16 cellular contexts compared by ENCODE assay signal in genomic region chr12:110548678-110549077, GRCh38. TPM values are rescaled to one million over a fixed set of nuclear protein-coding genes. Genes with fewer than 3 reads are reported as not detected.
DNase-seq lines count a peak whose midpoint lies in the region; ATAC-seq, FAIRE-seq and TF ChIP-seq lines count a peak whose summit lies in the region.
"Had no signal": no experiment of that assay in that cellular context is flagged by ENCODE, and none has a peak within 500 bp of the region (broad histone marks: within the 10 kb centered on the region; RNA-seq: fewer than 3 reads in every experiment).

No MANE protein-coding gene starts in this region.

- TF ChIP-seq CTCF in fibroblast of mammary gland (conservative IDR thresholded peaks at IDR 0.05; ENCODE audit: control insufficient read depth, insufficient read depth, low read depth, low read length) (no peak), osteocyte (IDR thresholded peaks at IDR 0.05) (no peak), body of pancreas (IDR thresholded peaks at IDR 0.05) (no peak), PC-9 (conservative IDR thresholded peaks at IDR 0.05) (no peak)

- no peak for ATAC-seq in T-helper 17 cell
- no peak for ATAC-seq in body of pancreas
- ATAC-seq in stimulated activated naive CD8-positive, alpha-beta T cell treated with anti-CD3 and anti-CD28 coated beads, Interleukin-15, amount 100 ng/mL, for 72 hours, result no peak

- H3K4me3 ChIP-seq in CD4-positive, alpha-beta memory T cell (ENCODE audit: low read length in 2 of 2), result no peak overlapping the region
- H3K4me3 ChIP-seq in fibroblast of mammary gland (ENCODE audit: control insufficient read depth, low read depth, low read length), result no peak overlapping the region
- H3K4me3 ChIP-seq in body of pancreas, result no peak overlapping the region
- no peak overlapping the region for H3K4me3 ChIP-seq in PC-9
- H3K4me3 ChIP-seq: BLaER1, smooth muscle cell had no signal

- peaks cover 7% of the 10 kb centered on the region for H3K36me3 ChIP-seq in CD4-positive, alpha-beta memory T cell (ENCODE audit: insufficient read depth, low read length)
- peaks cover 0 to 4% of the 10 kb centered on the region in 2 donors for H3K36me3 ChIP-seq in body of pancreas (replicated peaks in 1 of 2; ENCODE audit: insufficient read depth in 1 of 2, low read depth in 2 of 2)
- peaks cover 11% of the 10 kb centered on the region; the same call in 1 of the 2 replicates for H3K36me3 ChIP-seq in PC-9 (ENCODE audit: low read depth)

- CTCF ChIA-PET in CD4-positive, alpha-beta memory T cell (lab: Charles Lee; ENCODE audit: partially characterized antibody), result interaction anchor here (0.6 to 8.7 kb wide), 6 partner anchors 9 to 349 kb away, joined by 3 to 282 read pairs (median 3); no protein-coding TSS in a partner anchor
- CTCF ChIA-PET in PC-9 (lab: Charles Lee), result interaction anchor here (0.6 to 0.7 kb wide), 3 partner anchors 27 to 247 kb away, joined by 3 to 6 read pairs (median 3); no protein-coding TSS in a partner anchor

- H3K4me1 Mint-ChIP-seq in CD4-positive, alpha-beta memory T cell, result peaks cover 23 to 47% (median 26%) of the 10 kb centered on the region in 4 donors
- H3K4me1 Mint-ChIP-seq in T-helper 17 cell (peaks cover 23% of the 10 kb centered on the region), osteocyte (ENCODE audit: unreplicated experiment) (peaks cover 41% of the 10 kb centered on the region)
- peaks cover 50% of the 10 kb centered on the region for H3K4me1 Mint-ChIP-seq in stimulated activated naive CD8-positive, alpha-beta T cell treated with anti-CD3 and anti-CD28 coated beads, Interleukin-15, amount 100 ng/mL, for 72 hours

- H3K9me2 ChIP-seq in PC-9 (ENCODE audit: insufficient read depth), result no peaks in the 10 kb centered on the region

- H3K27ac Mint-ChIP-seq in CD4-positive, alpha-beta memory T cell, result peak overlapping the region in 6 of 7 donors; percentile 6 to 78 (median 56)
- H3K27ac Mint-ChIP-seq in T-helper 17 cell, result peak overlapping the region; percentile 21
- H3K27ac Mint-ChIP-seq in osteocyte (ENCODE audit: unreplicated experiment), result peak overlapping the region; percentile 61
- H3K27ac Mint-ChIP-seq in stimulated activated naive CD8-positive, alpha-beta T cell treated with anti-CD3 and anti-CD28 coated beads, Interleukin-15, amount 100 ng/mL, for 72 hours, result peak overlapping the region in 1 of 2 donors; percentile 21

- WGBS in body of pancreas, 2 donors, result 85 to 86% methylated on average over 7 of the region's 7 CpGs

- H3K4me3 Mint-ChIP-seq in CD4-positive, alpha-beta memory T cell, result no peak overlapping the region
- no peak overlapping the region for H3K4me3 Mint-ChIP-seq in T-helper 17 cell
- no peak overlapping the region for H3K4me3 Mint-ChIP-seq in osteocyte (ENCODE audit: unreplicated experiment)
- no peak overlapping the region for H3K4me3 Mint-ChIP-seq in stimulated activated naive CD8-positive, alpha-beta T cell treated with anti-CD3 and anti-CD28 coated beads, Interleukin-15, amount 100 ng/mL, for 72 hours

- TF ChIP-seq POLR2A in body of pancreas (IDR thresholded peaks at IDR 0.05) (no peak), GM12891 (IDR thresholded peaks at IDR 0.05; ENCODE audit: low read depth, low read length) (no peak)

- POLR2A ChIA-PET in CD4-positive, alpha-beta memory T cell (lab: Charles Lee; ENCODE audit: partially characterized antibody), result interaction anchor here (0.8 to 1.8 kb wide), 3 partner anchors 17 to 98 kb away, joined by 3 to 4 read pairs (median 4); partner anchors contain the start of genes ARPC3 and FAM216A
- POLR2A ChIA-PET in PC-9 (lab: Charles Lee; ENCODE audit: unreplicated experiment), result no interaction called here

- peaks cover 29 to 57% of the 10 kb centered on the region in 2 donors for H3K36me3 Mint-ChIP-seq in CD4-positive, alpha-beta memory T cell
- no peaks in the 10 kb centered on the region for H3K36me3 Mint-ChIP-seq in T-helper 17 cell (ENCODE audit: low read depth)
- H3K36me3 Mint-ChIP-seq in osteocyte (ENCODE audit: unreplicated experiment), result peaks cover 7% of the 10 kb centered on the region

- H3K9me3 Mint-ChIP-seq in CD4-positive, alpha-beta memory T cell, result no peaks in the 10 kb centered on the region
- no peaks in the 10 kb centered on the region for H3K9me3 Mint-ChIP-seq in osteocyte (ENCODE audit: unreplicated experiment)
- H3K9me3 Mint-ChIP-seq in stimulated activated naive CD8-positive, alpha-beta T cell treated with anti-CD3 and anti-CD28 coated beads, Interleukin-15, amount 100 ng/mL, for 72 hours, result no peaks in the 10 kb centered on the region

- no TSS peak for BruUV-seq in PC-9 (replicated peaks; lab: Mats Ljungman, UMichigan)

- no peak for FAIRE-seq in GM12891 (lab: Jason Lieb, UNC)

- peaks cover 21% of the 10 kb centered on the region; the same call in 1 of the 2 replicates for H3F3A ChIP-seq in PC-9 (ENCODE audit: insufficient read depth, low read depth)

- no peaks in the 10 kb centered on the region for H3K27me3 ChIP-seq in CD4-positive, alpha-beta memory T cell (ENCODE audit: insufficient read depth, low read length)
- H3K27me3 ChIP-seq in body of pancreas (no peaks in the 10 kb centered on the region), PC-9 (ENCODE audit: insufficient read depth, low read depth) (no peaks in the 10 kb centered on the region)
- H3K27me3 ChIP-seq: BLaER1 had no signal

- peaks cover 9% of the 10 kb centered on the region for H3K4me1 ChIP-seq in CD4-positive, alpha-beta memory T cell (ENCODE audit: insufficient read depth, low read length)
- H3K4me1 ChIP-seq in body of pancreas (peaks cover 20% of the 10 kb centered on the region), PC-9 (replicated peaks; ENCODE audit: insufficient read depth) (peaks cover 13% of the 10 kb centered on the region)
- H3K4me1 ChIP-seq: BLaER1 had no signal

- H3K27ac ChIP-seq in CD4-positive, alpha-beta memory T cell (ENCODE audit: low read depth, low read length), result no peak overlapping the region
- H3K27ac ChIP-seq in body of pancreas, result no peak overlapping the region
- no peak overlapping the region for H3K27ac ChIP-seq in PC-9
- H3K27ac ChIP-seq: BLaER1 had no signal

- H2AFZ ChIP-seq in PC-9, result no peak overlapping the region

- no peak overlapping the region for H3K4me2 ChIP-seq in PC-9
- H3K4me2 ChIP-seq: BLaER1, smooth muscle cell had no signal

- peaks cover 44% of the 10 kb centered on the region for H3K79me2 ChIP-seq in PC-9 (ENCODE audit: low read depth)

- H4K20me1 ChIP-seq in PC-9 (ENCODE audit: insufficient read depth), result peaks cover 11% of the 10 kb centered on the region

- H3K9me3 ChIP-seq in CD4-positive, alpha-beta memory T cell (ENCODE audit: control insufficient read depth in 1 of 2, low read length in 2 of 2), result no peaks in the 10 kb centered on the region
- H3K9me3 ChIP-seq in T-helper 17 cell (ENCODE audit: control insufficient read depth, low read length, poor library complexity, severe bottlenecking), result no peaks in the 10 kb centered on the region
- no peaks in the 10 kb centered on the region for H3K9me3 ChIP-seq in body of pancreas
- no peaks in the 10 kb centered on the region for H3K9me3 ChIP-seq in PC-9 (ENCODE audit: insufficient read depth, low read depth)
- H3K9me3 ChIP-seq: BLaER1 had no signal

- no peak for DNase-seq in CD4-positive, alpha-beta memory T cell
- DNase-seq in T-helper 17 cell (no peak), fibroblast of mammary gland (ENCODE audit: low read depth) (peak; percentile 89), osteocyte (ENCODE audit: extremely low spot score, unreplicated experiment) (no peak), body of pancreas (no peak), PC-9 (no peak), GM12891 (ENCODE audit: insufficient read length, low spot score) (no peak)
- no peak for DNase-seq in stimulated activated naive CD8-positive, alpha-beta T cell treated with anti-CD3 and anti-CD28 coated beads, Interleukin-15, amount 100 ng/mL, for 72 hours
- DNase-seq: activated CD4-positive, CD25-positive, alpha-beta regulatory T cell; cortex of kidney; DND-41; H7; NCI-H1436 treated with DMSO at 0.1 percent for 48 hours; SW 1271 had no signal

- no peaks in the 10 kb centered on the region for H3K27me3 Mint-ChIP-seq in CD4-positive, alpha-beta memory T cell
- H3K27me3 Mint-ChIP-seq in T-helper 17 cell, result no peaks in the 10 kb centered on the region
- no peaks in the 10 kb centered on the region for H3K27me3 Mint-ChIP-seq in osteocyte (ENCODE audit: unreplicated experiment)
- H3K27me3 Mint-ChIP-seq in stimulated activated naive CD8-positive, alpha-beta T cell treated with anti-CD3 and anti-CD28 coated beads, Interleukin-15, amount 100 ng/mL, for 72 hours, result no peaks in the 10 kb centered on the region

- intact Hi-C loops in CD4-positive, alpha-beta memory T cell (cut with micrococcal nuclease), result no loop called here
- intact Hi-C loops in body of pancreas (cut with DNase I), result no loop called here
- intact Hi-C loops in PC-9 (cut with micrococcal nuclease; ENCODE audit: unreplicated experiment), result loop anchor here (5.0 kb wide), 1 partner anchor 46 kb away; the partner anchor contains the start of genes RAD9B and VPS29

TF ChIP-seq in GM12891, 5 proteins besides CTCF, POLR2A, EP300 and RAD21:
- TF ChIP-seq TAF1 (IDR thresholded peaks at IDR 0.05; ENCODE audit: low read depth, low read length) (no peak), POLR2AphosphoS5 (IDR thresholded peaks at IDR 0.05; ENCODE audit: low read depth, low read length) (no peak), POU2F2 (IDR thresholded peaks at IDR 0.05; ENCODE audit: low read depth, low read length) (no peak), PAX5 (IDR thresholded peaks at IDR 0.05; ENCODE audit: insufficient read depth, low read length, severe bottlenecking) (no peak), SPI1 (IDR thresholded peaks at IDR 0.05; ENCODE audit: low read depth, low read length) (no peak)

RNA-seq across cellular contexts. Expression of gene PPTC7, which starts 34.4 kb away (rescaled TPM):
- total RNA-seq in CD4-positive, alpha-beta memory T cell, result 10 to 100 TPM; 32.6 to 35.6 TPM
- 10 to 100 TPM in 1 of 2 donors, 1 to 10 TPM in 1; 4.7 to 12.6 TPM for polyA plus RNA-seq in CD4-positive, alpha-beta memory T cell
- total RNA-seq in T-helper 17 cell, result 10 to 100 TPM; 45.5 to 49.4 TPM
- 13.3 and 14.4 TPM in 2 replicates for total RNA-seq in osteocyte
- 10 to 100 TPM; 10.1 to 10.5 TPM for total RNA-seq in body of pancreas
- total RNA-seq in PC-9 (2021), result 16.0 and 18.3 TPM in 2 replicates
- polyA plus RNA-seq in GM12891 (2012; ENCODE audit: low read depth, missing spikeins), result 18.9 TPM

RNA-seq across cellular contexts. Expression of gene RAD9B, which starts 46.5 kb away (rescaled TPM):
- 1 to 10 TPM; 1.1 to 2.1 TPM for total RNA-seq in CD4-positive, alpha-beta memory T cell
- under 1 TPM; 0.19 to 0.64 TPM for polyA plus RNA-seq in CD4-positive, alpha-beta memory T cell
- total RNA-seq in T-helper 17 cell (under 1 TPM; 0.37 to 0.62 TPM), osteocyte (0.44 and 0.64 TPM in 2 replicates), body of pancreas (1 to 10 TPM in 1 of 2 donors, not detected in 1; 2.3 TPM), PC-9 (2021) (1.6 and 2.3 TPM in 2 replicates)
- 0.32 TPM for polyA plus RNA-seq in GM12891 (2012; ENCODE audit: low read depth, missing spikeins)
- total RNA-seq: H7, smooth muscle cell had no signal

RNA-seq across cellular contexts. Expression of gene VPS29, which starts 46.8 kb away (rescaled TPM):
- 100 to 1,000 TPM; 117 to 121 TPM for total RNA-seq in CD4-positive, alpha-beta memory T cell
- 100 to 1,000 TPM; 164 to 237 TPM for polyA plus RNA-seq in CD4-positive, alpha-beta memory T cell
- total RNA-seq in T-helper 17 cell (10 to 100 TPM; 81.0 to 96.3 TPM), osteocyte (73.5 and 75.8 TPM in 2 replicates), body of pancreas (10 to 100 TPM; 39.2 to 62.0 TPM), PC-9 (2021) (78.3 and 114 TPM in 2 replicates)
- polyA plus RNA-seq in GM12891 (2012; ENCODE audit: low read depth, missing spikeins), result 113 TPM
